ENCODE assay signal across 18 cellular contexts in the genomic region with DNA sequence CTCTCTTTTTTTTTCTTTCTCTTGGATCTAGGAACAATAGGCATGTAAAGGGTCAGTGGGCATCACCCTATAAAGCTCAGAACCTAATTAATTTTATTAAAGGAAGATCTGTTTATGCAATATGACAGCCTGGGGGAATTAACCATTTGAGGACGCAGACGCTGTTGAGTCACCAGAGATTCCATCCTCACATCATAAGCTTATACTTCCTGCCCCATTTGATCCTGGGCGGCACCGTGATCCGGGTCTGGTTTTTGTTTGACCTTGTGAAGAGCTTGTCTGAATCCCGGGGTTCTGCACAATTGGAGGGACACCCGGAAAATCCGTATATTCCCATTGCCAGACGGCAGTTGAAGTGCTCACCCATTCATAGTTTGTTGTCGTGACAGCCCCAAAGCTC. TPM values are rescaled to one million over a fixed set of nuclear protein-coding genes. Genes with fewer than 3 reads are reported as not detected.
A peak's percentile ranks its signal among the peaks of the same experiment; 100 is the strongest.
DNase-seq lines count a peak whose midpoint lies in the region; ATAC-seq and TF ChIP-seq lines count a peak whose summit lies in the region.
"Had no signal": no experiment of that assay in that cellular context is flagged by ENCODE, and none has a peak within 500 bp of the region (broad histone marks: within the 10 kb centered on the region; RNA-seq: fewer than 3 reads in every experiment).

No MANE protein-coding gene starts in this region.

- H3K4me3 ChIP-seq in left ventricle myocardium inferior = peak overlapping the region; percentile 38
- H3K4me3 ChIP-seq in SU-DHL-6 (ENCODE audit: insufficient read depth, low read length, poor library complexity, severe bottlenecking) = no peak overlapping the region
- H3K4me3 ChIP-seq in iPS-18a (ENCODE audit: low read length) = peak overlapping the region; percentile 72
- peak overlapping the region; percentile 55 for H3K4me3 ChIP-seq in thymus (ENCODE audit: low read length)
- H3K4me3 ChIP-seq: psoas muscle had no signal

- H3K27ac ChIP-seq in left ventricle myocardium inferior (replicated peaks) (no peak overlapping the region), SU-DHL-6 (ENCODE audit: low read depth, low read length) (no peak overlapping the region), iPS-18a (ENCODE audit: low read length) (no peak overlapping the region), thymus (ENCODE audit: low read depth) (no peak overlapping the region)
- H3K27ac ChIP-seq: psoas muscle had no signal

- H3K9ac ChIP-seq in SU-DHL-6 (ENCODE audit: low read length) (no peak overlapping the region), iPS-18a (ENCODE audit: low read length) (no peak overlapping the region)

- H3K4me1 ChIP-seq in left ventricle myocardium inferior = peaks cover 12% of the 10 kb centered on the region
- H3K4me1 ChIP-seq in iPS-18a (ENCODE audit: control insufficient read depth, low read depth, low read length) = peaks cover 20% of the 10 kb centered on the region
- H3K4me1 ChIP-seq in thymus (ENCODE audit: control insufficient read depth, insufficient read depth, low read length) = peaks cover 8% of the 10 kb centered on the region
- H3K4me1 ChIP-seq: psoas muscle had no signal

- intact Hi-C loops in left ventricle myocardium inferior (cut with micrococcal nuclease) = no loop called here
- intact Hi-C loops in Right ventricle myocardium inferior (cut with DNase I) = no loop called here

- H3K79me2 ChIP-seq in SU-DHL-6 (ENCODE audit: insufficient read depth, low read length) = no peaks in the 10 kb centered on the region

- H3K9me2 ChIP-seq in SU-DHL-6 (replicated peaks; ENCODE audit: insufficient read depth, low read length) = no peaks in the 10 kb centered on the region

- H3K4me2 ChIP-seq in SU-DHL-6 (ENCODE audit: low read depth, low read length, poor library complexity, severe bottlenecking) = peak overlapping the region; percentile 59

- no peak for ATAC-seq in Right ventricle myocardium inferior
- no peak for ATAC-seq in GM19455 (IDR thresholded peaks at IDR 0.05; ENCODE audit: unreplicated experiment)
- ATAC-seq: HCT116, psoas muscle had no signal

- WGBS in thymus = 11% methylated on average over 10 of the region's 10 CpGs

- no peaks in the 10 kb centered on the region for H3K9me3 ChIP-seq in left ventricle myocardium inferior (replicated peaks)
- H3K9me3 ChIP-seq in SU-DHL-6 (ENCODE audit: insufficient read depth, low read length) = no peaks in the 10 kb centered on the region
- H3K9me3 ChIP-seq in iPS-18a (ENCODE audit: control insufficient read depth, low read depth, low read length) = no peaks in the 10 kb centered on the region
- H3K9me3 ChIP-seq in thymus (ENCODE audit: control insufficient read depth) = no peaks in the 10 kb centered on the region
- H3K9me3 ChIP-seq: psoas muscle had no signal

- H3K36me3 ChIP-seq in left ventricle myocardium inferior (no peaks in the 10 kb centered on the region), SU-DHL-6 (ENCODE audit: low read length) (no peaks in the 10 kb centered on the region), iPS-18a (ENCODE audit: control insufficient read depth, low read depth, low read length) (no peaks in the 10 kb centered on the region), thymus (ENCODE audit: control insufficient read depth, insufficient read depth) (no peaks in the 10 kb centered on the region)

- TF ChIP-seq CTCF in left ventricle myocardium inferior (IDR thresholded peaks at IDR 0.05; ENCODE audit: borderline replicate concordance) (no peak), SU-DHL-6 (IDR thresholded peaks at IDR 0.05; ENCODE audit: insufficient read depth, low read length, poor library complexity, severe bottlenecking) (no peak)

- no peaks in the 10 kb centered on the region for H4K20me1 ChIP-seq in SU-DHL-6 (ENCODE audit: low read depth, low read length)

- H2AFZ ChIP-seq in SU-DHL-6 (ENCODE audit: low read depth, low read length, severe bottlenecking) = no peak overlapping the region

- peaks cover 95% of the 10 kb centered on the region for H3K27me3 ChIP-seq in left ventricle myocardium inferior (ENCODE audit: low read depth)
- H3K27me3 ChIP-seq in SU-DHL-6 (ENCODE audit: low read length) = no peaks in the 10 kb centered on the region
- peaks cover 48% of the 10 kb centered on the region for H3K27me3 ChIP-seq in iPS-18a (ENCODE audit: control insufficient read depth, insufficient read depth, low read length)
- H3K27me3 ChIP-seq in thymus (ENCODE audit: control insufficient read depth, insufficient read depth) = no peaks in the 10 kb centered on the region

- no peak for DNase-seq in left ventricle myocardium inferior
- DNase-seq in Right ventricle myocardium inferior (ENCODE audit: missing footprints) = no peak
- no peak for DNase-seq in GF-D8 (lab: John Stamatoyannopoulos, UW)
- DNase-seq in NCI-H2171 (lab: John Stamatoyannopoulos, UW) = no peak
- DNase-seq: activated CD4-positive, alpha-beta T cell treated with anti-CD3 and anti-CD28 coated beads, Interleukin-2, amount 50 U/mL, for 4 hours; activated naive CD8-positive, alpha-beta T cell treated with anti-CD3 and anti-CD28 coated beads, Interleukin-2, amount 10 ng/mL, durations not matched to agents 7 days and 5 days; activated T-cell treated with anti-CD3 and anti-CD28 coated beads, Interleukin-2, amount 50 U/mL, for 1 hour; CD8-positive, alpha-beta memory T cell; KG1; NCI-H1048; NCI-H748 treated with DMSO at 0.1 percent for 48 hours; nephron progenitor cell; psoas muscle had no signal

- H3F3A ChIP-seq in SU-DHL-6 (ENCODE audit: insufficient read depth) = no peaks in the 10 kb centered on the region

RNA-seq across cellular contexts. Expression of gene BCL11A, which starts 16.8 kb away (rescaled TPM):
- total RNA-seq in left ventricle myocardium inferior (27.1 TPM), Right ventricle myocardium inferior (37.5 TPM)
- polyA plus RNA-seq in thymus = 33.6 TPM
- polyA plus RNA-seq: CD8-positive, alpha-beta memory T cell had no signal
